In the genomic region with DNA sequence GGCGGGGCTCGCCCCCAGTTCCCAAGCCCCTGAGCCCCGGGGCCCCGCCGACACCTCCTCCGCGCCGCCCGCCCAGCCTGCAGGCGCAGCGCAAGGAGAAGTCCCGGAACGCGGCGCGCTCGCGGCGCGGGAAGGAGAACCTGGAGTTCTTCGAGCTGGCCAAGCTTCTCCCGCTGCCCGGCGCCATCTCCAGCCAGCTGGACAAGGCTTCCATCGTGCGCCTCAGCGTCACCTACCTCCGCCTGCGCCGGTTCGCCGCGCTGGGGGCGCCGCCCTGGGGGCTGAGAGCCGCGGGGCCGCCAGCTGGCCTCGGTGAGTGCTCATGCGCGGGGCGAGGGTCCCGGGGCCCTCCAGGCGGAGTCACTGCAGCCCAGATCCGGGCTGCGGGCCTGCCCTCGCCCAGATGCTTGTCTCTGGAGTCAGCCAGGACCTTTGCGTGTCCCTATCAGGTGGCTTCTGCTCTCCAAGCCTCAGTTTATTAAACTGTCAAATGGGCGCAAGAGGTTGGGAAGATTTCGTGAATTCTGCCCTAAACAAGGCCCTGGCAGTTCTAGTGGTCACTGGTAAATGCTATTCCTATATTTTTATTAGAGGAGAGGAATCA, we compare ENCODE assay signal across 1 cellular context.
TF ChIP-seq lines count a peak whose summit lies in the region.

No MANE protein-coding gene starts in this region.

TF ChIP-seq in GM12878, 131 proteins besides CTCF, POLR2A, EP300 and RAD21 (continued from another document):
- TF ChIP-seq IRF3 (IDR thresholded peaks at IDR 0.05): no peak
- TF ChIP-seq SREBF1 (IDR thresholded peaks at IDR 0.05; ENCODE audit: low read length): no peak
